22 cellular contexts compared by ENCODE assay signal in the genomic region with DNA sequence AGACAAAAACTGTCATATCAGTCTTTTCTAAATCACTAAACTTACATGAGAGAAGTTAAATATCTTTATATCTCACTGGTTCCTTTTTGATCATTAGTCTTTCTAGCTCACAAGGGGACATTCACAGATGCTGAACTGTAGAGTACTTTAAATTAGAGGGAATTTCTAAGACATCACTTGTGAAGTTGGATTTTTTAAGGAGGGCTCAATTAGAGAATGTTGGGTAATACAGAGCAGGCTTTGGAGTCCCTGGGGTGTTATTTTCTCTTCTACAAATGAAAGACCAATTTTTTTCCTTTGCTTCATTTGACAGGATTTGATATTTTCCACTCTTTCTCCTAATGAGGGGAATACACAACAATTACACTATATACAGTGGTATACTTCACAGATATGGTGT.
"Had no signal": no experiment of that assay in that cellular context is flagged by ENCODE, and none has a peak within 500 bp of the region (broad histone marks: within the 10 kb centered on the region; RNA-seq: fewer than 3 reads in every experiment).

No MANE protein-coding gene starts in this region.

- H3K9ac ChIP-seq: KMS-11 had no signal

- H3K27ac ChIP-seq: HL-60, KMS-11, SJSA1, SK-N-MC had no signal

- ATAC-seq: K562 had no signal

- H3K27ac Mint-ChIP-seq: IgD-negative memory B cell had no signal

- H3K36me3 ChIP-seq: SJSA1 had no signal

- H3K4me1 ChIP-seq: SJSA1 had no signal

- H3K9me3 Mint-ChIP-seq: IgD-negative memory B cell had no signal

- H3K4me3 Mint-ChIP-seq: IgD-negative memory B cell had no signal

- H3K4me3 ChIP-seq: K562, SJSA1, SK-N-MC had no signal

- H3K9me3 ChIP-seq: SJSA1 had no signal

- H3K4me1 Mint-ChIP-seq: IgD-negative memory B cell had no signal

- H3K27me3 ChIP-seq: SJSA1 had no signal

- DNase-seq: Kasumi-1, MM.1S, NCI-H1092 treated with DMSO at 0.1 percent for 48 hours, NCI-H1436, NCI-H187, NCI-H2029, NCI-H2081 treated with DMSO at 0.1 percent for 48 hours, NCI-H2171, NCI-H226, NCI-H446, NCI-H510A, NCI-H524 treated with DMSO at 0.1 percent for 48 hours, NCI-H69, NCI-H774, RPMI8226, SIG-M5 had no signal
